Comparison of ENCODE assay signal across 8 cellular contexts in the genomic region with DNA sequence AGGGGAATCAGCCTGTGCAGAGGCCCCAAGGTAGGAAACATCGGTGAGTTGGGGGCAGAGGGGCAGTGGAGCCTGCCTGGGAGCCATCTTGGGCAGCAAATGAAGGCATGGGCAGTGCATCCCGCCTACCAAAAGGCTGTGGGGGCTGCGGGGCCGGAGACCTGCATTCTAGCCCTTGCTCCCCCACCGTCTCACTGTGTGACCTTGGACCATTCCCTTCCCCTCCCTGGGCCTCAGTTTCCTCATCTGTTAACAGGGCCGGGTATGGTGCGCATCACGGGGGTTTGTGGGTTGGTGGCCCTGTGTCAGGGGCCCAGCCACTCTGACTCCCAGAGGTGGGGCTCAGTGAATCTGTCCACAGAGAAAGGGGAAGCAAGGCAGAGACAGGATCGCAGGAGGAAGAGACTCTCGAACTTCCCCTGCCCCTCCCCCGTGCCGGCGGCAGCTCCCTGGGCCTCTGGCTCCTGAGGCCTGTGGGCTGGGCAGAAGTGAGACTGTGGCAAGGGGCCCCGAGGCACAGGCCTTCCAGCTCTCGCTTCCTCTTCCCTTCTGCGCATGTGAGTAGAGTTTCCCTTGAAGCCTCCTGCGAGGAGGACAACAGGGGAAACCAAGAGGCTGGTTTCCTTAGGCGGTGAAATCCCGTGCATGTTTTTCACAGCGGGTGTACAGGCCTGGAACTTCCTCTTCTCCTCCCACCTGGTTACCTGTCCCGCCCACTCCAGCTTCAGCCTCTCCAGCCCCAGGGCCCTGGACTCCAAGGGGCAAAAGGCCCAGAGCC. TPM values are rescaled to one million over a fixed set of nuclear protein-coding genes. Genes with fewer than 3 reads are reported as not detected.
DNase-seq lines count a peak whose midpoint lies in the region; ATAC-seq and TF ChIP-seq lines count a peak whose summit lies in the region.

No MANE protein-coding gene starts in this region.

- H3K27me3 ChIP-seq in left lung: no peaks in the 10 kb centered on the region

- ATAC-seq in GM18909 (IDR thresholded peaks at IDR 0.05; ENCODE audit: poor library complexity, unreplicated experiment) (peak; percentile 90), HG03097 (IDR thresholded peaks at IDR 0.05; ENCODE audit: low FRiP score, unreplicated experiment) (peak; percentile 79), left lung (peak; percentile 59)

- intact Hi-C loops in left lung (cut with DNase I): no loop called here

- no peaks in the 10 kb centered on the region for H3K27me3 Mint-ChIP-seq in activated naive CD8-positive, alpha-beta T cell treated with anti-CD3 and anti-CD28 coated beads for 36 hours

- H3K36me3 Mint-ChIP-seq in activated naive CD8-positive, alpha-beta T cell treated with anti-CD3 and anti-CD28 coated beads for 36 hours: peaks cover 1% of the 10 kb centered on the region

- no peak for TF ChIP-seq CTCF in left lung (IDR thresholded peaks at IDR 0.05)

- no peak overlapping the region for H3K4me3 ChIP-seq in left lung

- H3K9me3 ChIP-seq in left lung: no peaks in the 10 kb centered on the region

- DNase-seq in SW480 (ENCODE audit: low spot score) (peak; percentile 28), left lung (peak; percentile 95 to 98), NCI-H2227 (lab: John Stamatoyannopoulos, UW; ENCODE audit: unreplicated experiment) (no peak), NCI-H774 (lab: John Stamatoyannopoulos, UW) (no peak)
- DNase-seq in activated naive CD8-positive, alpha-beta T cell treated with anti-CD3 and anti-CD28 coated beads for 36 hours: peak; percentile 86
- DNase-seq in stimulated activated CD8-positive, alpha-beta memory T cell treated with anti-CD3 and anti-CD28 coated beads, Interleukin-15, amount 100 ng/mL, for 4 hours (ENCODE audit: low read depth in 2 of 2): peak; percentile 31 to 33

- H3K9me3 Mint-ChIP-seq in activated naive CD8-positive, alpha-beta T cell treated with anti-CD3 and anti-CD28 coated beads for 36 hours: no peaks in the 10 kb centered on the region

- peaks cover 57 to 88% of the 10 kb centered on the region in 2 donors for H3K4me1 ChIP-seq in left lung

- H3K4me1 Mint-ChIP-seq in activated naive CD8-positive, alpha-beta T cell treated with anti-CD3 and anti-CD28 coated beads for 36 hours: peaks cover 42% of the 10 kb centered on the region

- H3K36me3 ChIP-seq in left lung: no peaks in the 10 kb centered on the region

- peak overlapping the region; percentile 94 for H3K27ac Mint-ChIP-seq in activated naive CD8-positive, alpha-beta T cell treated with anti-CD3 and anti-CD28 coated beads for 36 hours

- peak overlapping the region; percentile 83 to 96 for H3K27ac ChIP-seq in left lung

- peak overlapping the region; percentile 61 for H3K4me3 Mint-ChIP-seq in activated naive CD8-positive, alpha-beta T cell treated with anti-CD3 and anti-CD28 coated beads for 36 hours

RNA-seq across cellular contexts. Expression of a gene that starts 42.9 kb away (rescaled TPM):
- total RNA-seq in activated naive CD8-positive, alpha-beta T cell treated with anti-CD3 and anti-CD28 coated beads for 36 hours: 100 to 1,000 TPM; 148 to 157 TPM
- 10 to 100 TPM; 92.7 to 95.3 TPM for total RNA-seq in left lung

RNA-seq across cellular contexts. Expression of a gene that starts 58.3 kb away (rescaled TPM):
- total RNA-seq in activated naive CD8-positive, alpha-beta T cell treated with anti-CD3 and anti-CD28 coated beads for 36 hours: 10 to 100 TPM; 17.8 to 17.9 TPM
- 10 to 100 TPM; 46.2 to 53.7 TPM for total RNA-seq in left lung

Comparison
In these comparisons a context has a peak if more than half of its experiments do, and no peak if none do; other contexts are left out.
1. DNase-seq: peak in SW480 (single experiment), activated naive CD8-positive, alpha-beta T cell treated with anti-CD3 and anti-CD28 coated beads for 36 hours (single experiment), left lung (2 of 2) and stimulated activated CD8-positive, alpha-beta memory T cell treated with anti-CD3 and anti-CD28 coated beads, Interleukin-15, amount 100 ng/mL, for 4 hours (2 of 2); none in NCI-H2227 (single experiment) and NCI-H774 (single experiment).
2. Peak in every context shown above with its lines, with median percentiles within 50 percentile points of each other: ATAC-seq.